Comparison of ENCODE assay signal across 21 cellular contexts in genomic region chr4:29277381-29277780, GRCh38.
DNase-seq lines count a peak whose midpoint lies in the region; ATAC-seq, FAIRE-seq and TF ChIP-seq lines count a peak whose summit lies in the region.
"Had no signal": no experiment of that assay in that cellular context is flagged by ENCODE, and none has a peak within 500 bp of the region (broad histone marks: within the 10 kb centered on the region; RNA-seq: fewer than 3 reads in every experiment).

No MANE protein-coding gene starts in this region.

- POLR2A ChIA-PET in endothelial cell of umbilical vein (lab: Charles Lee), result no interaction called here

- peak overlapping the region; percentile 42 for H2AFZ ChIP-seq in endothelial cell of umbilical vein (ENCODE audit: low read depth, low read length)

- H3K27ac ChIP-seq in endothelial cell of umbilical vein (ENCODE audit: insufficient read depth, low read depth, low read length), result peak overlapping the region; percentile 82
- H3K27ac ChIP-seq: prostate gland, suprapubic skin, vagina, WERI-Rb-1 had no signal

- DNase-seq in HCEC 1CT, result peak; percentile 4
- peak; percentile 20 for DNase-seq in endothelial cell of umbilical vein (ENCODE audit: low read depth, low spot score)
- DNase-seq in skeletal muscle cell (ENCODE audit: low read depth), result peak; percentile 48
- no peak for DNase-seq in AML-193 (lab: John Stamatoyannopoulos, UW)
- DNase-seq in GM19239 (ENCODE audit: insufficient read length, low spot score), result no peak
- DNase-seq: activated CD4-positive, alpha-beta memory T cell treated with anti-CD3 and anti-CD28 coated beads for 36 hours; activated T-cell treated with anti-CD3 and anti-CD28 coated beads, Interleukin-2, amount 50 U/mL, for 24 hours; BE2C; caudate nucleus; effector CD8-positive, alpha-beta T cell; NCI-H187; NCI-H524; SHP77 treated with DMSO at 0.1 percent for 48 hours; stimulated activated CD4-positive, alpha-beta T cell treated with anti-CD3 and anti-CD28 coated beads, Interleukin-4, amount 100 ng/mL, for 4 hours; WERI-Rb-1 had no signal

- TF ChIP-seq CTCF in endothelial cell of umbilical vein (IDR thresholded peaks at IDR 0.05; ENCODE audit: extremely low read depth in 1 of 2, insufficient read depth in 1 of 2, low read depth in 1 of 2, low read length in 2 of 2), result no peak

- FAIRE-seq in endothelial cell of umbilical vein (lab: Jason Lieb, UNC), result no peak
- FAIRE-seq in GM19239 (lab: Jason Lieb, UNC), result no peak
- FAIRE-seq: D721Med had no signal

- no peak for TF ChIP-seq POLR2A in endothelial cell of umbilical vein (IDR thresholded peaks at IDR 0.05; ENCODE audit: low read depth, low read length)

- H3K4me3 ChIP-seq in endothelial cell of umbilical vein (replicated peaks in 1 of 3; ENCODE audit: insufficient read depth in 1 of 3, low read depth in 1 of 3, low read length in 3 of 3), result no peak overlapping the region
- H3K4me3 ChIP-seq in skeletal muscle cell (ENCODE audit: low read depth, low read length), result no peak overlapping the region
- H3K4me3 ChIP-seq: prostate gland, suprapubic skin, vagina had no signal

- H3K9me3 ChIP-seq in endothelial cell of umbilical vein (replicated peaks; ENCODE audit: control insufficient read depth, insufficient read depth, low read length), result no peaks in the 10 kb centered on the region
- H3K9me3 ChIP-seq: BE2C, prostate gland, suprapubic skin, vagina had no signal

- CTCF ChIA-PET in endothelial cell of umbilical vein (lab: Charles Lee), result interaction anchor here (1.3 to 2.4 kb wide), 2 partner anchors 18 to 49 kb away, joined by 5 to 8 read pairs; no protein-coding TSS in a partner anchor

- dilution Hi-C loops in endothelial cell of umbilical vein (cut with MboI; ENCODE audit: extremely low pct_ligation_motif_present, low sequenced_read_pairs), result no loop called here

- H3K9me1 ChIP-seq in endothelial cell of umbilical vein (replicated peaks; ENCODE audit: control insufficient read depth, extremely low read depth, insufficient read depth, low read length), result peaks cover 2% of the 10 kb centered on the region

- H3K36me3 ChIP-seq in endothelial cell of umbilical vein (ENCODE audit: control insufficient read depth in 2 of 2, extremely low read depth in 1 of 2, insufficient read depth in 2 of 2, low read length in 2 of 2), result no peaks in the 10 kb centered on the region
- H3K36me3 ChIP-seq: BE2C, prostate gland, suprapubic skin, vagina, WERI-Rb-1 had no signal

- no peaks in the 10 kb centered on the region for H3K27me3 ChIP-seq in endothelial cell of umbilical vein (ENCODE audit: control insufficient read depth in 2 of 2, insufficient read depth in 2 of 2, low read length in 2 of 2)
- H3K27me3 ChIP-seq: BE2C, suprapubic skin, vagina had no signal

- H3K4me1 ChIP-seq in endothelial cell of umbilical vein (ENCODE audit: control insufficient read depth, extremely low read depth, insufficient read depth, low read length), result peaks cover 19% of the 10 kb centered on the region
- H3K4me1 ChIP-seq: BE2C, prostate gland, suprapubic skin, vagina had no signal

- no TSS peak for BruUV-seq in endothelial cell of umbilical vein (replicated peaks; lab: Mats Ljungman, UMichigan)

- no peak overlapping the region for H3K4me2 ChIP-seq in endothelial cell of umbilical vein (ENCODE audit: insufficient read depth, low read length)

- H3K79me2 ChIP-seq in endothelial cell of umbilical vein (ENCODE audit: control insufficient read depth, insufficient read depth, low read length), result no peaks in the 10 kb centered on the region

- intact Hi-C loops in endothelial cell of umbilical vein (cut with micrococcal nuclease), result loop anchor here (5.0 kb wide), 1 partner anchor 195 kb away; no protein-coding TSS in a partner anchor

- H4K20me1 ChIP-seq in endothelial cell of umbilical vein (replicated peaks; ENCODE audit: control insufficient read depth, extremely low read depth, insufficient read depth, low read length), result no peaks in the 10 kb centered on the region

- ATAC-seq in SK-N-SH treated with all-trans-retinoic acid at 6 μM for 48 hours, result peak; percentile 55
- ATAC-seq in GM18873 (IDR thresholded peaks at IDR 0.05; ENCODE audit: low FRiP score, unreplicated experiment), result no peak

- H3K9ac ChIP-seq in endothelial cell of umbilical vein (replicated peaks; ENCODE audit: extremely low read depth, insufficient read depth, low read length), result no peak overlapping the region

TF ChIP-seq in SK-N-SH treated with all-trans-retinoic acid at 6 μM for 48 hours, 23 proteins besides CTCF, POLR2A, EP300 and RAD21:
- TF ChIP-seq SNAI2 (CRISPR knock-in tag; IDR thresholded peaks at IDR 0.05) (no peak), ESRRG (CRISPR knock-in tag; IDR thresholded peaks at IDR 0.05) (no peak), OSR1 (CRISPR knock-in tag; IDR thresholded peaks at IDR 0.05) (no peak), CSDC2 (CRISPR knock-in tag; IDR thresholded peaks at IDR 0.05) (no peak), ZNF565 (CRISPR knock-in tag; conservative IDR thresholded peaks at IDR 0.05; ENCODE audit: low read depth) (no peak), ZNF8 (CRISPR knock-in tag; IDR thresholded peaks at IDR 0.05) (no peak), GLIS3 (CRISPR knock-in tag; IDR thresholded peaks at IDR 0.05) (no peak), ZC3H10 (CRISPR knock-in tag; IDR thresholded peaks at IDR 0.05) (no peak)
- TF ChIP-seq, protein P1, sequence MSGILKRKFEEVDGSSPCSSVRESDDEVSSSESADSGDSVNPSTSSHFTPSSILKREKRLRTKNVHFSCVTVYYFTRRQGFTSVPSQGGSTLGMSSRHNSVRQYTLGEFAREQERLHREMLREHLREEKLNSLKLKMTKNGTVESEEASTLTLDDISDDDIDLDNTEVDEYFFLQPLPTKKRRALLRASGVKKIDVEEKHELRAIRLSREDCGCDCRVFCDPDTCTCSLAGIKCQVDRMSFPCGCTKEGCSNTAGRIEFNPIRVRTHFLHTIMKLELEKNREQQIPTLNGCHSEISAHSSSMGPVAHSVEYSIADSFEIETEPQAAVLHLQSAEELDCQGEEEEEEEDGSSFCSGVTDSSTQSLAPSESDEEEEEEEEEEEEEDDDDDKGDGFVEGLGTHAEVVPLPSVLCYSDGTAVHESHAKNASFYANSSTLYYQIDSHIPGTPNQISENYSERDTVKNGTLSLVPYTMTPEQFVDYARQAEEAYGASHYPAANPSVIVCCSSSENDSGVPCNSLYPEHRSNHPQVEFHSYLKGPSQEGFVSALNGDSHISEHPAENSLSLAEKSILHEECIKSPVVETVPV (CRISPR knock-in tag; IDR thresholded peaks at IDR 0.05), result no peak

TF ChIP-seq in endothelial cell of umbilical vein, 7 proteins besides CTCF, POLR2A, EP300 and RAD21:
- TF ChIP-seq FOS (IDR thresholded peaks at IDR 0.05; ENCODE audit: borderline replicate concordance, insufficient read depth, low read length) (peak; percentile 70), JUN (IDR thresholded peaks at IDR 0.05; ENCODE audit: borderline replicate concordance, insufficient read depth, insufficient read length, low read depth) (no peak)

Comparison
In these comparisons a context has a peak if more than half of its experiments do, and no peak if none do; other contexts are left out.
1. DNase-seq: peak in HCEC 1CT (single experiment), endothelial cell of umbilical vein (single experiment) and skeletal muscle cell (single experiment); none in AML-193 (0 of 2) and GM19239 (single experiment).